ENCODE assay signal across 9 cellular contexts in genomic region chr17:30332057-30332542, GRCh38. TPM values are rescaled to one million over a fixed set of nuclear protein-coding genes. Genes with fewer than 3 reads are reported as not detected.
A peak's percentile ranks its signal among the peaks of the same experiment; 100 is the strongest.
DNase-seq lines count a peak whose midpoint lies in the region; ATAC-seq and TF ChIP-seq lines count a peak whose summit lies in the region.
"Had no signal": no experiment of that assay in that cellular context is flagged by ENCODE, and none has a peak within 500 bp of the region (broad histone marks: within the 10 kb centered on the region; RNA-seq: fewer than 3 reads in every experiment).

No MANE protein-coding gene starts in this region.

- H2BK5ac ChIP-seq in neuronal stem cell (ENCODE audit: low read length), result no peak overlapping the region

- intact Hi-C loops in PC-9 (cut with micrococcal nuclease; ENCODE audit: unreplicated experiment), result no loop called here

- H3K79me1 ChIP-seq in neuronal stem cell (ENCODE audit: low read depth, low read length), result no peaks in the 10 kb centered on the region

- no peak overlapping the region for H2BK12ac ChIP-seq in neuronal stem cell (ENCODE audit: low read length)

- H3K27me3 Mint-ChIP-seq in mesothelial cell of epicardium (ENCODE audit: low read depth), result peaks cover 36% of the 10 kb centered on the region

- no peak overlapping the region for H3K4me3 Mint-ChIP-seq in mesothelial cell of epicardium

- H3K4me2 ChIP-seq in neuronal stem cell (ENCODE audit: insufficient read depth, low read length, poor library complexity, severe bottlenecking) (no peak overlapping the region), PC-9 (no peak overlapping the region)

- H4K20me1 ChIP-seq in PC-9 (ENCODE audit: insufficient read depth), result no peaks in the 10 kb centered on the region

- DNase-seq in LHCN-M2 (ENCODE audit: low read depth) (peak; percentile 67), neuronal stem cell (ENCODE audit: low spot score) (no peak), mesothelial cell of epicardium (ENCODE audit: low spot score in 2 of 2, unreplicated experiment in 2 of 2) (no peak), PC-9 (no peak), mesenteric fat pad (ENCODE audit: low spot score) (no peak)
- DNase-seq in activated effector memory CD4-positive, alpha-beta T cell treated with anti-CD3 and anti-CD28 coated beads, Interleukin-2, amount 50 U/mL, for 16 hours, result peak; percentile 80

- H3K4me3 ChIP-seq in neuronal stem cell (ENCODE audit: low read length in 2 of 2) (no peak overlapping the region), PC-9 (no peak overlapping the region)

- H3F3A ChIP-seq in PC-9 (ENCODE audit: insufficient read depth, low read depth), result no peaks in the 10 kb centered on the region

- no peaks in the 10 kb centered on the region for H3K36me3 Mint-ChIP-seq in mesothelial cell of epicardium

- H2AFZ ChIP-seq in neuronal stem cell (ENCODE audit: low read length) (peak overlapping the region; percentile 37), PC-9 (no peak overlapping the region)

- H3K23ac ChIP-seq in neuronal stem cell (ENCODE audit: low read depth, low read length, poor library complexity), result no peak overlapping the region

- H3K18ac ChIP-seq in neuronal stem cell (ENCODE audit: low read length), result no peak overlapping the region

- no peak overlapping the region for H2BK120ac ChIP-seq in neuronal stem cell (ENCODE audit: low read depth, low read length)

- WGBS in neuronal stem cell (ENCODE audit: extremely low coverage in 2 of 2, insufficient read length in 2 of 2, insufficient replicate concordance in 1 of 2), 2 donors, result no CpG with 5 or more reads among the region's 4 CpGs

- CTCF ChIA-PET in PC-9 (lab: Charles Lee), result no interaction called here

- H3K27me3 ChIP-seq in neuronal stem cell (ENCODE audit: control insufficient read depth in 3 of 3, insufficient read depth in 3 of 3, low read depth in 1 of 3, low read length in 3 of 3) (no peaks in the 10 kb centered on the region), PC-9 (ENCODE audit: insufficient read depth, low read depth) (no peaks in the 10 kb centered on the region)

- H4K91ac ChIP-seq in neuronal stem cell (ENCODE audit: low read depth, low read length, poor library complexity), result no peak overlapping the region

- no peaks in the 10 kb centered on the region for H3K79me2 ChIP-seq in PC-9 (ENCODE audit: low read depth)

- TF ChIP-seq CTCF in mesothelial cell of epicardium (IDR thresholded peaks at IDR 0.05; ENCODE audit: unreplicated experiment) (no peak), PC-9 (conservative IDR thresholded peaks at IDR 0.05) (no peak)

- H3K27ac ChIP-seq in neuronal stem cell (replicated peaks; ENCODE audit: low read length) (no peak overlapping the region), PC-9 (no peak overlapping the region)

- H3K9me2 ChIP-seq in PC-9 (ENCODE audit: insufficient read depth), result no peaks in the 10 kb centered on the region

- no peak overlapping the region for H4K8ac ChIP-seq in neuronal stem cell (ENCODE audit: low read depth, low read length)

- no peak overlapping the region for H3K4ac ChIP-seq in neuronal stem cell (ENCODE audit: low read length)

- H3K27ac Mint-ChIP-seq in mesothelial cell of epicardium, result no peak overlapping the region

- H3K36me3 ChIP-seq in neuronal stem cell (replicated peaks in 1 of 2; ENCODE audit: control insufficient read depth in 2 of 2, insufficient read depth in 2 of 2, low read length in 2 of 2) (no peaks in the 10 kb centered on the region), PC-9 (ENCODE audit: low read depth) (no peaks in the 10 kb centered on the region)

- no peak overlapping the region for H2AK5ac ChIP-seq in neuronal stem cell (ENCODE audit: low read depth, low read length)

- H2BK15ac ChIP-seq in neuronal stem cell (ENCODE audit: low read length), result no peak overlapping the region

- H3K4me1 ChIP-seq in neuronal stem cell (ENCODE audit: control insufficient read depth in 2 of 2, insufficient read depth in 1 of 2, low read depth in 1 of 2, low read length in 2 of 2) (no peaks in the 10 kb centered on the region), PC-9 (replicated peaks; ENCODE audit: insufficient read depth) (no peaks in the 10 kb centered on the region)

- H3K9me3 ChIP-seq in neuronal stem cell (replicated peaks in 1 of 2; ENCODE audit: control insufficient read depth in 2 of 2, insufficient read depth in 1 of 2, low read depth in 1 of 2, low read length in 2 of 2), result no peaks in the 10 kb centered on the region
- no peaks in the 10 kb centered on the region for H3K9me3 ChIP-seq in PC-9 (ENCODE audit: insufficient read depth, low read depth)

- POLR2A ChIA-PET in PC-9 (lab: Charles Lee; ENCODE audit: unreplicated experiment), result no interaction called here

- H3K14ac ChIP-seq in neuronal stem cell (ENCODE audit: low read length), result no peak overlapping the region

- ATAC-seq in GM18907 (IDR thresholded peaks at IDR 0.05; ENCODE audit: unreplicated experiment) (peak; percentile 59), HG02588 (IDR thresholded peaks at IDR 0.05; ENCODE audit: unreplicated experiment) (no peak)

- peaks cover 5% of the 10 kb centered on the region for H3K4me1 Mint-ChIP-seq in mesothelial cell of epicardium

- BruUV-seq in PC-9 (replicated peaks; lab: Mats Ljungman, UMichigan), result no TSS peak

- no peak overlapping the region for H3K9ac ChIP-seq in neuronal stem cell (ENCODE audit: low read depth, low read length, poor library complexity)

- no peaks in the 10 kb centered on the region for H3K9me3 Mint-ChIP-seq in mesothelial cell of epicardium

RNA-seq across cellular contexts. Expression of gene TMIGD1, which starts 1.8 kb away (rescaled TPM):
- total RNA-seq in LHCN-M2 (2014; rRNA removed) (not detected in 2 replicates), mesothelial cell of epicardium (not detected in 3 replicates), PC-9 (2021) (not detected in 2 replicates), mesenteric fat pad (not detected)
- polyA plus RNA-seq in LHCN-M2 (2012), result not detected
- not detected for polyA plus RNA-seq in neuronal stem cell (2013, experiment 1 of 2)
- polyA plus RNA-seq in neuronal stem cell (2013, experiment 2 of 2), result not detected
- total RNA-seq: NCI-H460 had no signal

RNA-seq across cellular contexts. Expression of gene BLMH, which starts 40.4 kb away (rescaled TPM):
- total RNA-seq in LHCN-M2 (2014; rRNA removed) (15.1 and 15.8 TPM in 2 replicates), mesothelial cell of epicardium (44.7 to 47.9 TPM (median 46.4 TPM) in 3 replicates), PC-9 (2021) (20.7 and 23.4 TPM in 2 replicates), mesenteric fat pad (26.8 TPM)
- 16.2 TPM for polyA plus RNA-seq in LHCN-M2 (2012)
- polyA plus RNA-seq in neuronal stem cell (2013, experiment 1 of 2), result 63.0 TPM
- 62.7 TPM for polyA plus RNA-seq in neuronal stem cell (2013, experiment 2 of 2)

RNA-seq across cellular contexts. Expression of gene CPD, which starts 46.6 kb away (rescaled TPM):
- total RNA-seq in LHCN-M2 (2014; rRNA removed) (26.5 and 31.1 TPM in 2 replicates), mesothelial cell of epicardium (49.3 to 58.3 TPM (median 54.1 TPM) in 3 replicates), PC-9 (2021) (44.7 and 55.0 TPM in 2 replicates), mesenteric fat pad (57.8 TPM)
- 8.5 TPM for polyA plus RNA-seq in LHCN-M2 (2012)
- 19.4 TPM for polyA plus RNA-seq in neuronal stem cell (2013, experiment 1 of 2)
- polyA plus RNA-seq in neuronal stem cell (2013, experiment 2 of 2), result 19.5 TPM

Comparison
In these comparisons a context has a peak if more than half of its experiments do, and no peak if none do; other contexts are left out.
1. DNase-seq: peak in LHCN-M2 (single experiment) and activated effector memory CD4-positive, alpha-beta T cell treated with anti-CD3 and anti-CD28 coated beads, Interleukin-2, amount 50 U/mL, for 16 hours (single experiment); none in neuronal stem cell (single experiment), mesothelial cell of epicardium (0 of 2), PC-9 (0 of 2) and mesenteric fat pad (single experiment).